Comparison of ENCODE assay signal across 15 cellular contexts in the genomic region with DNA sequence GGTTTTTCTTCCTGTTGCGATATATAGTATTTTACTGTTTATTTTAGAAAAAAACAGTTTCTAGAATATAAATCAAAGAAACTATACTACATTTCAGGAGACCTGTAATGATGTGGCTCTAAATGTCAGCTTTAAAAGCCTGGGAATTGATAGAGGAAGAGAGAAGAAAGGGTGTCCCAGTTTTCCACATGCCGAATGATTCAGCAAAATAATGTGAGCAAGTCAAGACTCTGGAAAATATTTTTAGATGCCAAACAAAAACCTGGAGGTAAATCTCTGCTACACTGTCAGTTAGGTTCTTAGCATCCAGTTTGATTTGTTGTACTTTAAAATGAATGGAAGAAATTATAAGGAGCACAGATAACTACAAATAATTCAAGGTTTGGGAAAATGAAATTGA.
"Had no signal": no experiment of that assay in that cellular context is flagged by ENCODE, and none has a peak within 500 bp of the region (broad histone marks: within the 10 kb centered on the region; RNA-seq: fewer than 3 reads in every experiment).

No MANE protein-coding gene starts in this region.

- H3K36me3 ChIP-seq: tibial nerve had no signal

- ATAC-seq: sciatic nerve; stimulated activated naive B cell treated with anti-CD40 and anti-IgM and Interleukin-4, amounts not matched to agents 10 μg/mL and 1 μg/mL and 100 μg/mL, for 72 hours; T-helper 17 cell had no signal

- H3K4me3 ChIP-seq: dorsolateral prefrontal cortex, tibial nerve had no signal

- H3K27ac Mint-ChIP-seq: activated CD4-positive, alpha-beta T cell treated with anti-CD3 and anti-CD28 coated beads, Interleukin-2, amount 10 ng/mL, durations not matched to agents 7 days and 5 days; activated naive CD4-positive, alpha-beta T cell treated with anti-CD3 and anti-CD28 coated beads, Interleukin-2, amount 50 U/mL, for 24 hours; brain; stimulated activated naive B cell treated with anti-CD40 and anti-IgM and Interleukin-4, amounts not matched to agents 10 μg/mL and 1 μg/mL and 100 μg/mL, for 72 hours; T-helper 17 cell had no signal

- DNase-seq: activated CD4-positive, alpha-beta T cell treated with anti-CD3 and anti-CD28 coated beads, Interleukin-2, amount 10 ng/mL, durations not matched to agents 7 days and 5 days; activated CD4-positive, CD25-positive, alpha-beta regulatory T cell; activated effector memory CD4-positive, alpha-beta T cell treated with Interleukin-2 at 50 U/mL for 16 hours; amniotic stem cell; dorsolateral prefrontal cortex; foreskin melanocyte; head of caudate nucleus; islet precursor cell; stimulated activated CD4-positive, alpha-beta T cell treated with anti-CD3 and anti-CD28 coated beads, Interleukin-2, amount 100 ng/mL, for 24 hours; stimulated activated naive B cell treated with anti-CD40 and anti-IgM and Interleukin-4, amounts not matched to agents 10 μg/mL and 1 μg/mL and 100 μg/mL, for 72 hours; T-helper 17 cell had no signal

- H3K4me3 Mint-ChIP-seq: activated CD4-positive, alpha-beta T cell treated with anti-CD3 and anti-CD28 coated beads, Interleukin-2, amount 10 ng/mL, durations not matched to agents 7 days and 5 days; activated naive CD4-positive, alpha-beta T cell treated with anti-CD3 and anti-CD28 coated beads, Interleukin-2, amount 50 U/mL, for 24 hours; brain; stimulated activated naive B cell treated with anti-CD40 and anti-IgM and Interleukin-4, amounts not matched to agents 10 μg/mL and 1 μg/mL and 100 μg/mL, for 72 hours; T-helper 17 cell had no signal

- H3K27ac ChIP-seq: tibial nerve had no signal

- H3K27me3 Mint-ChIP-seq: activated CD4-positive, alpha-beta T cell treated with anti-CD3 and anti-CD28 coated beads, Interleukin-2, amount 10 ng/mL, durations not matched to agents 7 days and 5 days; activated naive CD4-positive, alpha-beta T cell treated with anti-CD3 and anti-CD28 coated beads, Interleukin-2, amount 50 U/mL, for 24 hours; brain; stimulated activated naive B cell treated with anti-CD40 and anti-IgM and Interleukin-4, amounts not matched to agents 10 μg/mL and 1 μg/mL and 100 μg/mL, for 72 hours; T-helper 17 cell had no signal

- H3K4me1 Mint-ChIP-seq: activated CD4-positive, alpha-beta T cell treated with anti-CD3 and anti-CD28 coated beads, Interleukin-2, amount 10 ng/mL, durations not matched to agents 7 days and 5 days; activated naive CD4-positive, alpha-beta T cell treated with anti-CD3 and anti-CD28 coated beads, Interleukin-2, amount 50 U/mL, for 24 hours; stimulated activated naive B cell treated with anti-CD40 and anti-IgM and Interleukin-4, amounts not matched to agents 10 μg/mL and 1 μg/mL and 100 μg/mL, for 72 hours; T-helper 17 cell had no signal

- H3K27me3 ChIP-seq: dorsolateral prefrontal cortex, tibial nerve had no signal

- H3K36me3 Mint-ChIP-seq: activated naive CD4-positive, alpha-beta T cell treated with anti-CD3 and anti-CD28 coated beads, Interleukin-2, amount 50 U/mL, for 24 hours; brain; stimulated activated naive B cell treated with anti-CD40 and anti-IgM and Interleukin-4, amounts not matched to agents 10 μg/mL and 1 μg/mL and 100 μg/mL, for 72 hours had no signal

- H3K9me3 Mint-ChIP-seq: activated CD4-positive, alpha-beta T cell treated with anti-CD3 and anti-CD28 coated beads, Interleukin-2, amount 10 ng/mL, durations not matched to agents 7 days and 5 days; activated naive CD4-positive, alpha-beta T cell treated with anti-CD3 and anti-CD28 coated beads, Interleukin-2, amount 50 U/mL, for 24 hours; brain; stimulated activated naive B cell treated with anti-CD40 and anti-IgM and Interleukin-4, amounts not matched to agents 10 μg/mL and 1 μg/mL and 100 μg/mL, for 72 hours had no signal
